Comparison of ENCODE assay signal across 23 cellular contexts in the genomic region with DNA sequence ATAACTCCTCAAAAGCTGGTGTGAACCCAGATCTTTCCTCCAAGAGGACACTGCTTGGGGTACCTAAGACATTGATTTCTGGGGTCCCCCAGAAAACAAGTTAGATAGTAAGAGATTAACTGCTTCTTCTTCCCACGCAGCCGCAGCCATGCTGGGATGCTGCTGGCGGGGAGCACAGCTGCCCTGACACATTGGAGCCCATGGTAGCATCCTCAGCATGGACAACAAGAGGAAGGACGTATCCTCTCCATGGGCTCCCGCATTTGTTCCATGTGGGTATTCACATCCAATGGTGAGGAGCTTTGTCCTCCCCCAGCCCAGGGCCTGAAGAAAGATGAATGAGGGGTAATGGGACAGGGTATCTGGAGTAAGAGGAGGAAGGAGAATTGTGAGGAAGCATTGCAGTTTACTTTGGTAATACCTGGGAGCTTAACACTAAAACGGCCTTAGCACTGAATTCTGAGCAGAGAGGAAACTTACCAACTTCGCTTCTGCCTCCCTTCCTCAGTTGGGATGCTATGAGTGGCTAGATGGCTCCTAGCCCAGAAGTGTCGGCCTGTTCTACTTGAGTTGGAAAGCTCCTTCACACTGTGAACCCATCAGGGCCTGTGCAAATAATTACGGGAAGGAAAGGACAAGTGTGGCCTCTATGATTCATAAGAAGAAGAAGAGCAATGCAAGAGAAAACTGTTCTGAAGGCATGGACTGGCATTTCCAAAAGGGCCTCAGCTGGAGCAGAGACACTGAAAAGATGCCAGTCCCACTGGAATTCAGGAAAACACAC. TPM values are rescaled to one million over a fixed set of nuclear protein-coding genes. Genes with fewer than 3 reads are reported as not detected.
"Had no signal": no experiment of that assay in that cellular context is flagged by ENCODE, and none has a peak within 500 bp of the region (broad histone marks: within the 10 kb centered on the region; RNA-seq: fewer than 3 reads in every experiment).

No MANE protein-coding gene starts in this region.

- DNase-seq: activated B cell treated with CpG ODN at 0.5 μM for 24 hours; activated CD4-positive, alpha-beta T cell treated with anti-CD3 and anti-CD28 coated beads for 48 hours; activated CD8-positive, alpha-beta memory T cell treated with anti-CD3 and anti-CD28 coated beads, Interleukin-2, amount 50 U/mL, for 4 hours; activated CD8-positive, alpha-beta T cell treated with anti-CD3 and anti-CD28 coated beads for 36 hours; activated gamma-delta T cell treated with Interleukin-2 at 50 U/mL for 16 hours; activated T-cell treated with anti-CD3 and anti-CD28 coated beads, Interleukin-2, amount 50 U/mL, for 48 hours; amniotic stem cell; left colon; mesenchymal stem cell; occipital lobe; stimulated activated CD4-positive, alpha-beta T cell treated with anti-CD3 and anti-CD28 coated beads, Interleukin-2, amount 100 ng/mL, for 48 hours; SW 1271; transverse colon had no signal

- H3K27ac ChIP-seq: coronary artery, esophagus muscularis mucosa, transverse colon had no signal

- H3K36me3 ChIP-seq: esophagus muscularis mucosa, transverse colon had no signal

- H3K4me1 ChIP-seq: esophagus muscularis mucosa, transverse colon had no signal

- H3K9me3 Mint-ChIP-seq: activated B cell treated with CpG ODN at 0.5 μM for 24 hours; activated CD8-positive, alpha-beta T cell treated with anti-CD3 and anti-CD28 coated beads for 36 hours; central memory CD8-positive, alpha-beta T cell; nephron had no signal

- H3K36me3 Mint-ChIP-seq: activated naive CD8-positive, alpha-beta T cell; stimulated activated memory B cell treated with anti-CD40 and anti-IgM and Interleukin-4, amounts not matched to agents 10 μg/mL and 1 μg/mL and 100 μg/mL, for 72 hours had no signal

- H3K27ac Mint-ChIP-seq: activated B cell treated with CpG ODN at 0.5 μM for 24 hours; activated CD8-positive, alpha-beta T cell treated with anti-CD3 and anti-CD28 coated beads for 36 hours; activated naive CD8-positive, alpha-beta T cell; nephron; stimulated activated memory B cell treated with anti-CD40 and anti-IgM and Interleukin-4, amounts not matched to agents 10 μg/mL and 1 μg/mL and 100 μg/mL, for 72 hours had no signal

- H3K4me1 Mint-ChIP-seq: activated B cell treated with CpG ODN at 0.5 μM for 24 hours; central memory CD8-positive, alpha-beta T cell; nephron; stimulated activated memory B cell treated with anti-CD40 and anti-IgM and Interleukin-4, amounts not matched to agents 10 μg/mL and 1 μg/mL and 100 μg/mL, for 72 hours had no signal

- ATAC-seq: activated CD8-positive, alpha-beta T cell treated with anti-CD3 and anti-CD28 coated beads for 36 hours; left colon; sciatic nerve; stimulated activated memory B cell treated with anti-CD40 and anti-IgM and Interleukin-4, amounts not matched to agents 10 μg/mL and 1 μg/mL and 100 μg/mL, for 72 hours had no signal

- H3K4me3 ChIP-seq: coronary artery, esophagus muscularis mucosa, transverse colon had no signal

- H3K4me3 Mint-ChIP-seq: activated B cell treated with CpG ODN at 0.5 μM for 24 hours; activated CD8-positive, alpha-beta T cell treated with anti-CD3 and anti-CD28 coated beads for 36 hours; activated naive CD8-positive, alpha-beta T cell; central memory CD8-positive, alpha-beta T cell; nephron; stimulated activated memory B cell treated with anti-CD40 and anti-IgM and Interleukin-4, amounts not matched to agents 10 μg/mL and 1 μg/mL and 100 μg/mL, for 72 hours had no signal

- H3K9me3 ChIP-seq: esophagus muscularis mucosa, transverse colon had no signal

RNA-seq across cellular contexts. Expression of a gene that starts 43.9 kb away (rescaled TPM):
- total RNA-seq: activated B cell treated with CpG ODN at 0.5 μM for 24 hours; activated CD8-positive, alpha-beta T cell treated with anti-CD3 and anti-CD28 coated beads for 36 hours; esophagus muscularis mucosa; left colon; occipital lobe; pulmonary artery endothelial cell; sciatic nerve; subcutaneous adipose tissue; T-helper 2 cell treated with Interferon-gamma antibody and Interleukin-4, amounts not matched to agents 100 ng/mL and 5 ng/mL, for 36 hours; transverse colon had no signal
